21 cellular contexts compared by ENCODE assay signal in the genomic region with DNA sequence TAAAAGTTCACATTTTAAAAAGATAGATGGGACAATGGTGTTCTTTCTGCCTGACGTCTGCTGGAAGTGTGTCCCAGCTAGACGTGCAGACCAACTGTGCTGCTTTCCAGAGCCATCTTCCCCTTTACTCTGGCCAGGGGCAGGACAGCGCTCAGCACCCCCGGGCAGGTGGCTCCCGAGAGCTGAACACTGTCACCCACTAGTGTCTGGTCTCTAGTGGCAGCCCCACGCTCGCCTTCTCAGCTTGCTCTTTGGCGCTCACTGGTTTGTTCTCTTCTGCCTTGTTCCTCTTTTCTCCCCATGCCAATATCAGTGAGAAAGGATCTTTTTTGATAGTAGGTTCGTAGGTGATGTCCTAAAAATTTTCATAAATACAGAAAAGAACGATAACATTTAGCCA. TPM values are rescaled to one million over a fixed set of nuclear protein-coding genes. Genes with fewer than 3 reads are reported as not detected.
DNase-seq lines count a peak whose midpoint lies in the region; ATAC-seq, FAIRE-seq and TF ChIP-seq lines count a peak whose summit lies in the region.
"Had no signal": no experiment of that assay in that cellular context is flagged by ENCODE, and none has a peak within 500 bp of the region (broad histone marks: within the 10 kb centered on the region; RNA-seq: fewer than 3 reads in every experiment).

No MANE protein-coding gene starts in this region.

- no peak overlapping the region for H3K4me3 ChIP-seq in KMS-11 (IDR thresholded peaks at IDR 0.05; ENCODE audit: insufficient read depth, low read depth, low read length)
- no peak overlapping the region for H3K4me3 ChIP-seq in K562
- H3K4me3 ChIP-seq in hepatocyte: no peak overlapping the region
- H3K4me3 ChIP-seq: Peyer's patch, SJSA1 had no signal

- no peak for DNase-seq in activated CD4-positive, alpha-beta T cell treated with anti-CD3 and anti-CD28 coated beads for 36 hours
- DNase-seq in activated CD4-positive, alpha-beta T cell treated with anti-CD3 and anti-CD28 coated beads for 4 hours: no peak
- DNase-seq in K562 (ENCODE audit: extremely low read depth in 1 of 4, low spot score in 3 of 4) (no peak), substantia nigra (lab: John Stamatoyannopoulos, UW) (peak in 1 of 49 donors; percentile 14), cerebellar cortex (ENCODE audit: low spot score) (no peak), hepatocyte (ENCODE audit: low spot score) (no peak), left colon (no peak)
- DNase-seq: BE2C, DMS79, GOT3, NCI-H1092, NCI-H1436 treated with DMSO at 0.1 percent for 48 hours, NCI-H2029 treated with DMSO at 0.1 percent for 48 hours, NCI-H2171, NCI-H446, Peyer's patch had no signal

- H3K27ac Mint-ChIP-seq in activated CD4-positive, alpha-beta T cell treated with anti-CD3 and anti-CD28 coated beads for 36 hours: peak overlapping the region; percentile 30

- H3K27me3 ChIP-seq in KMS-11 (ENCODE audit: insufficient read depth, low read depth) (no peaks in the 10 kb centered on the region), K562 (ENCODE audit: control insufficient read depth in 2 of 2, insufficient read depth in 2 of 2, low read length in 2 of 2) (no peaks in the 10 kb centered on the region), hepatocyte (no peaks in the 10 kb centered on the region)
- H3K27me3 ChIP-seq: BE2C, Peyer's patch, SJSA1 had no signal

- intact Hi-C loops in activated CD4-positive, alpha-beta T cell treated with anti-CD3 and anti-CD28 coated beads for 36 hours (cut with DNase I, micrococcal nuclease): no loop called here
- intact Hi-C loops in K562 (cut with micrococcal nuclease): no loop called here
- intact Hi-C loops in left colon (cut with DNase I, micrococcal nuclease): no loop called here

- no peak overlapping the region for H3K4me3 Mint-ChIP-seq in activated CD4-positive, alpha-beta T cell treated with anti-CD3 and anti-CD28 coated beads for 36 hours

- H3K9ac ChIP-seq in KMS-11 (no peak overlapping the region), K562 (ENCODE audit: insufficient read depth in 1 of 2, low read depth in 2 of 2, low read length in 2 of 2) (peak overlapping the region in 1 of 2 experiments; percentile 77; a peak in 2 of 4 replicates)

- H3K79me2 ChIP-seq in KMS-11 (ENCODE audit: insufficient read depth, low read depth): peaks cover 25% of the 10 kb centered on the region; the same call in 1 of the 2 replicates
- peaks cover 20% of the 10 kb centered on the region for H3K79me2 ChIP-seq in K562 (ENCODE audit: control insufficient read depth, insufficient read depth, low read length)
- H3K79me2 ChIP-seq in hepatocyte: peaks cover 8% of the 10 kb centered on the region

- H3K36me3 ChIP-seq in KMS-11 (ENCODE audit: insufficient read depth) (no peaks in the 10 kb centered on the region; the same call in 1 of the 2 replicates), K562 (ENCODE audit: control insufficient read depth, insufficient read depth, low read length) (peaks cover 76% of the 10 kb centered on the region), hepatocyte (replicated peaks; ENCODE audit: insufficient read depth, low read depth) (no peaks in the 10 kb centered on the region)

- peak overlapping the region; percentile 73; the same call in 1 of the 2 replicates for H3K27ac ChIP-seq in KMS-11
- H3K27ac ChIP-seq in K562 (ENCODE audit: extremely low read depth, low read depth, low read length): no peak overlapping the region
- peak overlapping the region; percentile 81 for H3K27ac ChIP-seq in substantia nigra (ENCODE audit: low read depth, low read length, poor library complexity, severe bottlenecking)
- no peak overlapping the region for H3K27ac ChIP-seq in hepatocyte
- H3K27ac ChIP-seq: Peyer's patch, SJSA1 had no signal

- peak overlapping the region; percentile 52; the same call in 1 of the 2 replicates for H3K4me2 ChIP-seq in KMS-11
- H3K4me2 ChIP-seq in K562 (ENCODE audit: insufficient read depth, low read length): no peak overlapping the region
- no peak overlapping the region for H3K4me2 ChIP-seq in hepatocyte

- BruUV-seq in K562 (replicated peaks; lab: Mats Ljungman, UMichigan): no TSS peak

- H2AFZ ChIP-seq in KMS-11 (ENCODE audit: low read depth): no peak overlapping the region
- no peak overlapping the region for H2AFZ ChIP-seq in K562 (ENCODE audit: low read depth, low read length)
- H2AFZ ChIP-seq in hepatocyte: no peak overlapping the region

- TF ChIP-seq CTCF in KMS-11 (conservative IDR thresholded peaks at IDR 0.05; ENCODE audit: low read depth, low read length): no peak
- no peak for TF ChIP-seq CTCF in K562 (IDR thresholded peaks at IDR 0.05 in 2 of 3, conservative IDR thresholded peaks at IDR 0.05 in 1 of 3; ENCODE audit: insufficient read depth in 2 of 3, low read depth in 1 of 3, low read length in 3 of 3)
- no peak for TF ChIP-seq CTCF in hepatocyte (IDR thresholded peaks at IDR 0.05; ENCODE audit: poor library complexity)

- POLR2A ChIA-PET in activated CD4-positive, alpha-beta T cell treated with anti-CD3 and anti-CD28 coated beads for 36 hours (lab: Charles Lee): no interaction called here
- POLR2A ChIA-PET in K562 (lab: Yijun Ruan, JAX): interaction anchor here (1.2 to 1.3 kb wide), 2 partner anchors 15 to 19 kb away, joined by 3 to 5 read pairs; no protein-coding TSS in a partner anchor

- CTCF ChIA-PET in activated CD4-positive, alpha-beta T cell treated with anti-CD3 and anti-CD28 coated beads for 36 hours (lab: Charles Lee): interaction anchor here (0.6 to 0.8 kb wide), 4 partner anchors 29 to 567 kb away, joined by 3 to 4 read pairs (median 3); no protein-coding TSS in a partner anchor
- CTCF ChIA-PET in K562 (lab: Yijun Ruan, JAX; ENCODE audit: low intra/inter-chr PET ratio): no interaction called here

- no peak for TF ChIP-seq RAD21 in K562 (CRISPR knock-in tag; conservative IDR thresholded peaks at IDR 0.05 in 1 of 2, IDR thresholded peaks at IDR 0.05 in 1 of 2)

- H3K4me1 ChIP-seq in KMS-11 (ENCODE audit: low read depth, poor library complexity, severe bottlenecking): peaks cover 38% of the 10 kb centered on the region
- H3K4me1 ChIP-seq in K562 (replicated peaks in 1 of 2; ENCODE audit: control insufficient read depth in 2 of 2, insufficient read depth in 2 of 2, low read length in 2 of 2): peaks cover 0 to 11% of the 10 kb centered on the region in 2 experiments; a peak in 1 of 5 replicates
- no peaks in the 10 kb centered on the region for H3K4me1 ChIP-seq in hepatocyte (ENCODE audit: insufficient read depth)
- H3K4me1 ChIP-seq: BE2C, Peyer's patch, SJSA1 had no signal

- no peaks in the 10 kb centered on the region for H3K9me3 Mint-ChIP-seq in activated CD4-positive, alpha-beta T cell treated with anti-CD3 and anti-CD28 coated beads for 36 hours (ENCODE audit: low read depth)

- H3K9me3 ChIP-seq in K562 (replicated peaks; ENCODE audit: control insufficient read depth, insufficient read depth, low read depth, low read length): no peaks in the 10 kb centered on the region
- no peaks in the 10 kb centered on the region for H3K9me3 ChIP-seq in hepatocyte (ENCODE audit: low read depth)
- H3K9me3 ChIP-seq: BE2C, Peyer's patch, SJSA1 had no signal

- H4K20me1 ChIP-seq in KMS-11 (ENCODE audit: insufficient read depth) (no peaks in the 10 kb centered on the region), K562 (replicated peaks; ENCODE audit: control insufficient read depth, insufficient read depth, low read length) (no peaks in the 10 kb centered on the region), hepatocyte (ENCODE audit: insufficient read depth, poor library complexity, severe bottlenecking) (peaks cover 2% of the 10 kb centered on the region)

- H3K4me1 Mint-ChIP-seq in activated CD4-positive, alpha-beta T cell treated with anti-CD3 and anti-CD28 coated beads for 36 hours: peaks cover 25% of the 10 kb centered on the region

- no peaks in the 10 kb centered on the region for H3K9me2 ChIP-seq in hepatocyte (replicated peaks; ENCODE audit: insufficient read depth)

- no peaks in the 10 kb centered on the region for H3K9me1 ChIP-seq in K562 (ENCODE audit: control insufficient read depth, insufficient read depth, low read length)

- FAIRE-seq in K562 (lab: Jason Lieb, UNC): peak; percentile 40
- FAIRE-seq: D721Med had no signal

- H3K36me3 Mint-ChIP-seq in activated CD4-positive, alpha-beta T cell treated with anti-CD3 and anti-CD28 coated beads for 36 hours (ENCODE audit: low read depth): peaks cover 40% of the 10 kb centered on the region

- no peak for ATAC-seq in activated CD4-positive, alpha-beta T cell treated with anti-CD3 and anti-CD28 coated beads for 36 hours
- no peak for ATAC-seq in K562
- ATAC-seq in left colon: no peak

- WGBS in K562 (ENCODE audit: insufficient coverage, low coverage, missing lambda C conversion rate): 91% methylated on average over 10 of the region's 10 CpGs
- 97% methylated on average over 10 of the region's 10 CpGs for WGBS in hepatocyte (ENCODE audit: low lambda C conversion rate, missing lambda C conversion rate)

- no peak for TF ChIP-seq EP300 in K562 (IDR thresholded peaks at IDR 0.05; ENCODE audit: low read length)

- H3K27me3 Mint-ChIP-seq in activated CD4-positive, alpha-beta T cell treated with anti-CD3 and anti-CD28 coated beads for 36 hours: no peaks in the 10 kb centered on the region

- in situ Hi-C loops in K562 (cut with MboI): no loop called here

- no peak for TF ChIP-seq POLR2A in K562 (conservative IDR thresholded peaks at IDR 0.05)

RNA-seq across cellular contexts. Expression of a gene that starts 25.7 kb away (rescaled TPM):
- total RNA-seq in activated CD4-positive, alpha-beta T cell treated with anti-CD3 and anti-CD28 coated beads for 36 hours: 10 to 100 TPM; 70.0 to 76.4 TPM
- 74.4 and 112 TPM in 2 replicates for total RNA-seq in K562 (2011; cell fraction: chromatin; rRNA removed; ENCODE audit: low replicate concordance)
- 51.3 and 61.4 TPM in 2 replicates for total RNA-seq in K562 (2011; cell fraction: nucleolus; rRNA removed)
- 61.1 and 63.4 TPM in 2 replicates for total RNA-seq in K562 (2011; cell fraction: nucleoplasm; rRNA removed)
- 26.9 and 35.1 TPM in 2 replicates for total RNA-seq in K562 (2014; rRNA removed)
- total RNA-seq in K562 (2014; rRNA removed; fragmentation: Illumina TruSeq; extraction: Trizol): 16.0 and 16.3 TPM in 2 replicates
- 31.1 and 33.9 TPM in 2 replicates for total RNA-seq in K562 (2015; rRNA removed; fragmentation: Illumina TruSeq; extraction: Trizol)
- 81.3 and 88.7 TPM in 2 replicates for total RNA-seq in K562 (2021)
- polyA plus RNA-seq in K562 (2011; rRNA removed): 12.5 and 15.8 TPM in 2 replicates
- polyA plus RNA-seq in K562 (2011; cell fraction: cytosol; rRNA removed): 10.1 and 15.8 TPM in 2 replicates
- 43.3 and 65.6 TPM in 2 replicates for polyA plus RNA-seq in K562 (2011; cell fraction: nucleus; rRNA removed)
- polyA plus RNA-seq in K562 (2012): 57.6 and 59.2 TPM in 2 replicates
- polyA plus RNA-seq in K562 (2014; fragmentation: Illumina TruSeq; extraction: Trizol): 60.7 and 65.3 TPM in 2 replicates
- polyA plus RNA-seq in K562 (2014; fragmentation: Nextera tagmentation; extraction: Ambion mirVana): 1 to 10 TPM; 1.7 to 2.0 TPM
- polyA plus RNA-seq in K562 (2014; rRNA removed): 37.1 and 49.2 TPM in 2 replicates
- 7.9 and 9.1 TPM in 2 replicates for polyA minus RNA-seq in K562 (2011; rRNA and poly(A)+ RNA removed)
- 23.7 and 30.6 TPM in 2 replicates for polyA minus RNA-seq in K562 (2011; cell fraction: cytosol; rRNA and poly(A)+ RNA removed)
- polyA minus RNA-seq in K562 (2011; cell fraction: nucleus; rRNA and poly(A)+ RNA removed): 17.5 and 19.1 TPM in 2 replicates
- total RNA-seq in hepatocyte: 8.1 and 16.8 TPM in 2 replicates
- polyA plus RNA-seq in hepatocyte: 30.7 and 37.1 TPM in 2 replicates
- 10 to 100 TPM; 32.6 to 43.7 TPM for total RNA-seq in left colon

RNA-seq across cellular contexts. Expression of a gene that starts 42.5 kb away (rescaled TPM):
- total RNA-seq in activated CD4-positive, alpha-beta T cell treated with anti-CD3 and anti-CD28 coated beads for 36 hours: under 1 TPM in 1 of 2 experiments, not detected in 1; 0.18 TPM
- not detected in 2 replicates for total RNA-seq in K562 (2011; cell fraction: chromatin; rRNA removed; ENCODE audit: low replicate concordance)
- not detected in 2 replicates for total RNA-seq in K562 (2011; cell fraction: nucleolus; rRNA removed)
- total RNA-seq in K562 (2011; cell fraction: nucleoplasm; rRNA removed): not detected in 2 replicates
- total RNA-seq in K562 (2014; rRNA removed) (not detected in 2 replicates), K562 (2014; rRNA removed; fragmentation: Illumina TruSeq; extraction: Trizol) (not detected in 2 replicates), K562 (2015; rRNA removed; fragmentation: Illumina TruSeq; extraction: Trizol) (not detected in 2 replicates), K562 (2021) (not detected in 2 replicates), hepatocyte (0.40 TPM in 1 of 2 replicates, not detected in the other), left colon (not detected)
- polyA plus RNA-seq in K562 (2011; rRNA removed) (not detected in 2 replicates), K562 (2014; fragmentation: Illumina TruSeq; extraction: Trizol) (not detected in 2 replicates), K562 (2014; fragmentation: Nextera tagmentation; extraction: Ambion mirVana) (not detected), K562 (2014; rRNA removed) (not detected in 2 replicates), hepatocyte (0.57 and 0.79 TPM in 2 replicates)
- polyA plus RNA-seq in K562 (2011; cell fraction: cytosol; rRNA removed): not detected in 2 replicates
- 0.21 TPM in 1 of 2 replicates, not detected in the other for polyA plus RNA-seq in K562 (2011; cell fraction: nucleus; rRNA removed)
- polyA plus RNA-seq in K562 (2012): not detected in 2 replicates
- polyA minus RNA-seq in K562 (2011; rRNA and poly(A)+ RNA removed): not detected in 2 replicates
- not detected in 2 replicates for polyA minus RNA-seq in K562 (2011; cell fraction: cytosol; rRNA and poly(A)+ RNA removed)
- polyA minus RNA-seq in K562 (2011; cell fraction: nucleus; rRNA and poly(A)+ RNA removed): not detected in 2 replicates
- total RNA-seq: A172, MCF 10A, Peyer's patch, SJSA1 had no signal

RNA-seq across cellular contexts. Expression of a gene that starts 54.9 kb away (rescaled TPM):
- total RNA-seq in activated CD4-positive, alpha-beta T cell treated with anti-CD3 and anti-CD28 coated beads for 36 hours: 100 to 1,000 TPM; 155 to 200 TPM
- 136 and 579 TPM in 2 replicates for total RNA-seq in K562 (2011; cell fraction: chromatin; rRNA removed; ENCODE audit: low replicate concordance)
- total RNA-seq in K562 (2011; cell fraction: nucleolus; rRNA removed): 819 and 943 TPM in 2 replicates
- 427 and 435 TPM in 2 replicates for total RNA-seq in K562 (2011; cell fraction: nucleoplasm; rRNA removed)
- total RNA-seq in K562 (2014; rRNA removed) (683 and 757 TPM in 2 replicates), K562 (2014; rRNA removed; fragmentation: Illumina TruSeq; extraction: Trizol) (44.5 and 72.5 TPM in 2 replicates), K562 (2015; rRNA removed; fragmentation: Illumina TruSeq; extraction: Trizol) (196 and 239 TPM in 2 replicates), K562 (2021) (384 and 422 TPM in 2 replicates), hepatocyte (196 and 255 TPM in 2 replicates), left colon (100 to 1,000 TPM; 277 to 382 TPM)
- polyA plus RNA-seq in K562 (2011; rRNA removed) (93.0 and 157 TPM in 2 replicates), K562 (2014; fragmentation: Illumina TruSeq; extraction: Trizol) (63.5 and 240 TPM in 2 replicates), K562 (2014; fragmentation: Nextera tagmentation; extraction: Ambion mirVana) (under 1 TPM; 0.34 to 0.45 TPM), K562 (2014; rRNA removed) (519 and 579 TPM in 2 replicates), hepatocyte (419 and 516 TPM in 2 replicates)
- polyA plus RNA-seq in K562 (2011; cell fraction: cytosol; rRNA removed): 366 and 963 TPM in 2 replicates
- 349 and 566 TPM in 2 replicates for polyA plus RNA-seq in K562 (2011; cell fraction: nucleus; rRNA removed)
- 346 and 377 TPM in 2 replicates for polyA plus RNA-seq in K562 (2012)
- 40.1 and 80.4 TPM in 2 replicates for polyA minus RNA-seq in K562 (2011; rRNA and poly(A)+ RNA removed)
- 249 and 254 TPM in 2 replicates for polyA minus RNA-seq in K562 (2011; cell fraction: cytosol; rRNA and poly(A)+ RNA removed)
- 78.6 and 83.5 TPM in 2 replicates for polyA minus RNA-seq in K562 (2011; cell fraction: nucleus; rRNA and poly(A)+ RNA removed)
- total RNA-seq: SJSA1 had no signal

Comparison
In these comparisons a context has a peak if more than half of its experiments do, and no peak if none do; other contexts are left out.
1. H3K27ac ChIP-seq: peak in KMS-11 (single experiment) and substantia nigra (single experiment); none in K562 (single experiment) and hepatocyte (single experiment).